In genomic region chr6:8481727-8482126, GRCh38 we compare ENCODE assay signal across 9 cellular contexts. TPM values are rescaled to one million over a fixed set of nuclear protein-coding genes. Genes with fewer than 3 reads are reported as not detected.
DNase-seq lines count a peak whose midpoint lies in the region; ATAC-seq, FAIRE-seq and TF ChIP-seq lines count a peak whose summit lies in the region.
"Had no signal": no experiment of that assay in that cellular context is flagged by ENCODE, and none has a peak within 500 bp of the region (broad histone marks: within the 10 kb centered on the region; RNA-seq: fewer than 3 reads in every experiment).

No MANE protein-coding gene starts in this region.

- CTCF ChIA-PET in OCI-LY7 (lab: Charles Lee; ENCODE audit: unreplicated experiment) = no interaction called here

- no peaks in the 10 kb centered on the region for H4K20me1 ChIP-seq in OCI-LY7 (ENCODE audit: insufficient read depth, low read length)

- H3K9me2 ChIP-seq in OCI-LY7 (ENCODE audit: insufficient read depth, low read length) = no peaks in the 10 kb centered on the region

- FAIRE-seq in H54 (lab: Jason Lieb, UNC) = peak; percentile 45

- no peaks in the 10 kb centered on the region for H3K4me1 ChIP-seq in OCI-LY7 (ENCODE audit: insufficient read depth, low read length, poor library complexity, severe bottlenecking)

- intact Hi-C loops in OCI-LY7 (cut with micrococcal nuclease; ENCODE audit: unreplicated experiment) = no loop called here

- H2AFZ ChIP-seq in OCI-LY7 (ENCODE audit: low read length) = no peak overlapping the region

- TF ChIP-seq POLR2A in H54 (IDR thresholded peaks at IDR 0.05; ENCODE audit: low read depth, low read length) = no peak

- POLR2A ChIA-PET in OCI-LY7 (lab: Charles Lee) = interaction anchor here (0.6 to 1.3 kb wide), 2 partner anchors 9 to 18 kb away, joined by 3 to 4 read pairs; no protein-coding TSS in a partner anchor

- BruUV-seq in OCI-LY7 (replicated peaks; lab: Mats Ljungman, UMichigan) = no TSS peak

- no peak for ATAC-seq in HG02840 (IDR thresholded peaks at IDR 0.05; ENCODE audit: low FRiP score, unreplicated experiment)

- DNase-seq in H54 (ENCODE audit: insufficient read length, low spot score) (peak; percentile 2), NCI-H460 (ENCODE audit: extremely low read depth, low read depth) (peak; percentile 2), iPS-NIHi11 (ENCODE audit: low spot score) (peak; percentile 43), SK-N-DZ (ENCODE audit: low spot score) (no peak), OCI-LY7 (ENCODE audit: low spot score) (no peak)
- DNase-seq in central memory CD4-positive, alpha-beta T cell = no peak

- H3K9me3 ChIP-seq in OCI-LY7 (ENCODE audit: low read length) = no peaks in the 10 kb centered on the region

- no peak overlapping the region for H3K27ac ChIP-seq in OCI-LY7 (ENCODE audit: low read depth, low read length, poor library complexity, severe bottlenecking)
- H3K27ac ChIP-seq: cardiac muscle cell had no signal

- no peaks in the 10 kb centered on the region for H3K79me2 ChIP-seq in OCI-LY7 (ENCODE audit: insufficient read depth, low read depth, low read length)

- no peak overlapping the region for H3K4me3 ChIP-seq in GM12875 (ENCODE audit: low read depth, low read length)
- no peak overlapping the region for H3K4me3 ChIP-seq in OCI-LY7 (ENCODE audit: low read depth, low read length, poor library complexity, severe bottlenecking)
- H3K4me3 ChIP-seq: cardiac muscle cell had no signal

- no peak overlapping the region for H3K4me2 ChIP-seq in OCI-LY7 (ENCODE audit: low read length)

- H3K36me3 ChIP-seq in OCI-LY7 (ENCODE audit: insufficient read depth, low read length) = no peaks in the 10 kb centered on the region
- H3K36me3 ChIP-seq: cardiac muscle cell had no signal

- peak; percentile 31; the same call in 1 of the 2 replicates for TF ChIP-seq CTCF in GM12875 (IDR thresholded peaks at IDR 0.05; ENCODE audit: borderline replicate concordance, insufficient read depth, low read depth, low read length)
- TF ChIP-seq CTCF in OCI-LY7 (conservative IDR thresholded peaks at IDR 0.05; ENCODE audit: low read length) = no peak

RNA-seq across cellular contexts. Expression of gene SLC35B3, which starts 46.4 kb away (rescaled TPM):
- total RNA-seq in NCI-H460 (2014; rRNA removed; shearing (Covaris generic)) = 8.3 and 11.0 TPM in 2 replicates
- 3.9 and 9.3 TPM in 2 replicates for polyA plus RNA-seq in NCI-H460 (2014; cell fraction: nucleus; rRNA removed)
- 6.6 and 7.6 TPM in 2 replicates for polyA plus RNA-seq in SK-N-DZ (2014; cell fraction: cytosol; rRNA removed)
- polyA plus RNA-seq in SK-N-DZ (2014; cell fraction: nucleus; rRNA removed) = 9.0 and 14.4 TPM in 2 replicates
- total RNA-seq in OCI-LY7 (2014; rRNA removed; shearing (Covaris generic)) = 10.3 and 11.7 TPM in 2 replicates
- total RNA-seq in OCI-LY7 (2022) = 13.9 and 16.1 TPM in 2 replicates

Comparison
In these comparisons a context has a peak if more than half of its experiments do, and no peak if none do; other contexts are left out.
1. DNase-seq: peak in H54 (single experiment), NCI-H460 (single experiment) and iPS-NIHi11 (single experiment); none in SK-N-DZ (single experiment), central memory CD4-positive, alpha-beta T cell (single experiment) and OCI-LY7 (single experiment).